27 cellular contexts compared by ENCODE assay signal in genomic region chr21:33136898-33137502, GRCh38.
"Had no signal": no experiment of that assay in that cellular context is flagged by ENCODE, and none has a peak within 500 bp of the region (broad histone marks: within the 10 kb centered on the region; RNA-seq: fewer than 3 reads in every experiment).

No MANE protein-coding gene starts in this region.

- H3K27ac ChIP-seq: ascending aorta, brain microvascular endothelial cell, coronary artery, dorsolateral prefrontal cortex, gastrocnemius medialis, hepatocyte, right lobe of liver, uterus had no signal

- H3K36me3 ChIP-seq: ascending aorta, brain microvascular endothelial cell, gastrocnemius medialis, right lobe of liver, uterus had no signal

- ATAC-seq: gastrocnemius medialis; left cardiac atrium; right lobe of liver; stimulated activated memory B cell treated with anti-CD40 and anti-IgM and Interleukin-4, amounts not matched to agents 10 μg/mL and 1 μg/mL and 100 μg/mL, for 72 hours; stimulated activated naive CD8-positive, alpha-beta T cell treated with anti-CD3 and anti-CD28 coated beads, Interleukin-15, amount 100 ng/mL, for 72 hours; WTC11 had no signal

- DNase-seq: activated CD4-positive, alpha-beta memory T cell treated with anti-CD3 and anti-CD28 coated beads, Interleukin-2, amount 10 ng/mL, durations not matched to agents 7 days and 5 days; activated CD4-positive, alpha-beta T cell treated with anti-CD3 and anti-CD28 coated beads for 1 hour; activated CD4-positive, alpha-beta T cell treated with anti-CD3 and anti-CD28 coated beads, Interleukin-2, amount 10 ng/mL, durations not matched to agents 7 days and 5 days; activated CD8-positive, alpha-beta memory T cell treated with anti-CD3 and anti-CD28 coated beads, Interleukin-2, amount 50 U/mL, for 48 hours; activated gamma-delta T cell; activated naive CD4-positive, alpha-beta T cell treated with anti-CD3 and anti-CD28 coated beads, Interleukin-2, amount 10 ng/mL, durations not matched to agents 7 days and 5 days; activated naive CD8-positive, alpha-beta T cell treated with anti-CD3 and anti-CD28 coated beads, Interleukin-2, amount 10 ng/mL, durations not matched to agents 7 days and 5 days; activated T-cell treated with anti-CD3 and anti-CD28 coated beads, Interleukin-2, amount 50 U/mL, for 24 hours; brain microvascular endothelial cell; dorsolateral prefrontal cortex; effector memory CD4-positive, alpha-beta T cell; gastrocnemius medialis; left cardiac atrium; mammary epithelial cell; right lobe of liver; small intestine; stimulated activated CD4-positive, alpha-beta T cell treated with anti-CD3 and anti-CD28 coated beads, Interleukin-1b, Interleukin-23, amount 100 ng/mL, for 48 hours; stimulated activated CD4-positive, alpha-beta T cell treated with anti-CD3 and anti-CD28 coated beads, Interleukin-4, amount 100 ng/mL, for 4 hours; stimulated activated CD8-positive, alpha-beta memory T cell treated with anti-CD3 and anti-CD28 coated beads, Interleukin-4, amount 100 ng/mL, for 48 hours; stimulated activated naive CD8-positive, alpha-beta T cell treated with anti-CD3 and anti-CD28 coated beads, Interleukin-15, amount 100 ng/mL, for 72 hours; substantia nigra; uterus had no signal

- H3K9me3 ChIP-seq: ascending aorta, gastrocnemius medialis, right lobe of liver, uterus had no signal

- H3K4me1 ChIP-seq: ascending aorta, gastrocnemius medialis, right lobe of liver, uterus had no signal

- H3K27me3 ChIP-seq: ascending aorta, brain microvascular endothelial cell, right lobe of liver, uterus had no signal

- H3K4me3 ChIP-seq: ascending aorta, coronary artery, dorsolateral prefrontal cortex, gastrocnemius medialis, hepatocyte, right lobe of liver, uterus had no signal
